Comparison of ENCODE assay signal across 11 cellular contexts in the genomic region with DNA sequence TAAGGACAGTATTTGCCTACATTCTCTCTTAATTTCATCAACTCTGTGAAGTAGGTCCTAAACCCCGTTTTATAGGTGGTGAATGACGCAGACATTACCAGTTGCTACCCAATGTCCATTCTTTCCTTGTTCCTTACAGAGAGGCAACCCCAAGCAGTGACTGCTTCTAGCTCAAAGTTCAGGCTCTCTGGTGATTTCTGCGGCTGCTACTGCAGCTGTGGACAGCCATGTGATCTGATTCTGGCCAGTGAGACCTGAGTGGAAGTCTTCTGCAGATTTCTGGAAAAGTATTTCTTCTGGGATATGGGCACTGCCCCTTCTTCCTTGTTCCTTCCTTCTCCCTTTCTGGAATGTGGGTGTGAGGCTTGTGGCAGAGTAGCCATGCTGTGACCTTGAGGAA.
DNase-seq lines count a peak whose midpoint lies in the region; ATAC-seq and FAIRE-seq lines count a peak whose summit lies in the region.
"Had no signal": no experiment of that assay in that cellular context is flagged by ENCODE, and none has a peak within 500 bp of the region (broad histone marks: within the 10 kb centered on the region; RNA-seq: fewer than 3 reads in every experiment).

No MANE protein-coding gene starts in this region.

- H3K36me3 ChIP-seq in skeletal muscle satellite cell (ENCODE audit: insufficient read depth, low read length) (no peaks in the 10 kb centered on the region), H7 (replicated peaks; ENCODE audit: control insufficient read depth, insufficient read depth, low read length) (no peaks in the 10 kb centered on the region)

- peak; percentile 44 for DNase-seq in EL
- peak; percentile 49 for DNase-seq in RCC 7860 (ENCODE audit: low spot score)
- DNase-seq in fibroblast of gingiva (ENCODE audit: low read depth): peak; percentile 39
- no peak for DNase-seq in H7
- no peak for DNase-seq in amniotic stem cell (lab: John Stamatoyannopoulos, UW)
- DNase-seq: activated naive CD4-positive, alpha-beta T cell treated with anti-CD3 and anti-CD28 coated beads, Interleukin-2, amount 50 U/mL, for 16 hours; KG1; NCI-H524 treated with DMSO at 0.1 percent for 48 hours had no signal

- H3K27me3 ChIP-seq in skeletal muscle satellite cell (ENCODE audit: control insufficient read depth, insufficient read depth, low read length): no peaks in the 10 kb centered on the region
- no peaks in the 10 kb centered on the region for H3K27me3 ChIP-seq in H7 (ENCODE audit: control insufficient read depth, insufficient read depth, low read length)

- peaks cover 61% of the 10 kb centered on the region for H3K4me1 ChIP-seq in skeletal muscle satellite cell (ENCODE audit: control insufficient read depth, insufficient read depth, low read length)

- H3K4me3 ChIP-seq in skeletal muscle satellite cell (ENCODE audit: low read length) (no peak overlapping the region), H7 (ENCODE audit: insufficient read depth, low read depth, low read length) (no peak overlapping the region)

- no peak for FAIRE-seq in RCC 7860 (lab: Jason Lieb, UNC)

- H3K4me2 ChIP-seq in skeletal muscle satellite cell (ENCODE audit: low read length): peak overlapping the region; percentile 27

- H3K9ac ChIP-seq in skeletal muscle satellite cell (ENCODE audit: low read depth, low read length): peak overlapping the region; percentile 43

- no peaks in the 10 kb centered on the region for H3K9me3 ChIP-seq in skeletal muscle satellite cell (replicated peaks; ENCODE audit: low read length)

- ATAC-seq in GM21786 (IDR thresholded peaks at IDR 0.05; ENCODE audit: unreplicated experiment) (no peak), HG02852 (IDR thresholded peaks at IDR 0.05; ENCODE audit: unreplicated experiment) (no peak)

Comparison
In these comparisons a context has a peak if more than half of its experiments do, and no peak if none do; other contexts are left out.
1. DNase-seq: peak in EL (single experiment), RCC 7860 (single experiment) and fibroblast of gingiva (single experiment); none in H7 (single experiment) and amniotic stem cell (single experiment).